Comparison of ENCODE assay signal across 12 cellular contexts in the genomic region with DNA sequence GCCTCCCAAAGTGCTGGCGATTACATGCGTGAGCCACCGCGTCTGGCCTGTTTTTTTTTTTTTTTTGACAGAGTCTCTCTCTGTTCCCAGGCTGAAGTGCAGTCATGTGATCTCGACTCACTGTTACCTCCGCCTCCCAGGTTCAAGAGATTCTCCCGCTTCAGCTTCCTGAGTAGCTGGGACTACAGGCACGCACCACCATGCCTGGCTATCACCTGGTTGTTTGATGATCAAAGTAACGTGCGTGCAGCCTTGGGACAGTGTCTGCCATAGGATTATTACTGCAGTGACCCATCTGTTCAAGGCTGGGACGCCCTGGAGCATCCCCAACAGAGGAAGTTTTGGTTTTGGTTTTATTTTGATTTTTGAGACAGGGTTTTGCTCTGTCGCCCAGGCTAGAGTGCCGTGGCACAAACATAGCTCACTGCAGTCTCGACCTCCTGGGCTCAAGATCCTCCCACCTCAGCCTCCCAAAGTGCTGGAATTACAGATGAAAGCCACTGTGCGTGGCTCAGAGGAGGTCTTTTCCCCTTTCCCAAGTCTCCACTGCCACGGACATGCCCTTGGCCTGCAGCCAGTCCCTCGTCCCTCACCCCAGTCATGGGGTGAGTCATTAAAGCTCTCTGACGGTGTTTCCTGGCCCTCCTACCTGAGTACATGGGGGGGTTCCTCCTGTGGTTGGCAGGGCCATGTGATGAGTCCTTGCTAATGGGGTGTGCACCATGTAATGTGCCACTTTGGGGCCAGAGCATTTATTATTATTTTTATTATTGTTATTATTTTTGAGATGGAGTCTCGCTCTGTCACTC.
A peak's percentile ranks its signal among the peaks of the same experiment; 100 is the strongest.
DNase-seq lines count a peak whose midpoint lies in the region; ATAC-seq and TF ChIP-seq lines count a peak whose summit lies in the region.
"Had no signal": no experiment of that assay in that cellular context is flagged by ENCODE, and none has a peak within 500 bp of the region (broad histone marks: within the 10 kb centered on the region; RNA-seq: fewer than 3 reads in every experiment).

No MANE protein-coding gene starts in this region.

- TF ChIP-seq EP300 in transverse colon (IDR thresholded peaks at IDR 0.05; ENCODE audit: low read depth) = no peak

- DNase-seq in Peyer's patch = peak in 1 of 3 donors; percentile 52
- DNase-seq in activated effector memory CD4-positive, alpha-beta T cell treated with Interleukin-2 at 50 U/mL for 16 hours = peak; percentile 35
- no peak for DNase-seq in spleen
- no peak for DNase-seq in effector CD8-positive, alpha-beta T cell (lab: John Stamatoyannopoulos, UW)
- no peak for DNase-seq in NCI-H2171 (lab: John Stamatoyannopoulos, UW)
- no peak for DNase-seq in transverse colon
- DNase-seq: amygdala, gastrocnemius medialis, NCI-H2081, tibial artery had no signal

- H3K4me1 ChIP-seq in Peyer's patch (peaks cover 0 to 3% (median 2%) of the 10 kb centered on the region in 4 donors), spleen (peaks cover 0 to 27% (median 10%) of the 10 kb centered on the region in 6 donors), transverse colon (no peaks in the 10 kb centered on the region)
- H3K4me1 ChIP-seq: gastrocnemius medialis had no signal

- in situ Hi-C loops in transverse colon (cut with MboI; ENCODE audit: low pct_ligation_motif_present in 1 of 4, low pct_unique_long_range_greater_than_20kb in 1 of 4, low sequenced_read_pairs in 3 of 4) = no loop called here

- peak overlapping the region; percentile 18 to 32 (median 20) for H3K4me3 ChIP-seq in Peyer's patch
- peak overlapping the region in 7 of 8 donors; percentile 4 to 63 (median 13) for H3K4me3 ChIP-seq in spleen
- peak overlapping the region in 1 of 4 donors; percentile 18 for H3K4me3 ChIP-seq in transverse colon
- H3K4me3 ChIP-seq: gastrocnemius medialis, tibial artery had no signal

- H3K27ac ChIP-seq in Peyer's patch (peak overlapping the region in 3 of 4 donors; percentile 32 to 57 (median 57)), spleen (peak overlapping the region in 6 of 8 donors; percentile 35 to 81 (median 70)), transverse colon (no peak overlapping the region)
- H3K27ac ChIP-seq: gastrocnemius medialis, tibial artery had no signal

- TF ChIP-seq POLR2A in Peyer's patch (IDR thresholded peaks at IDR 0.05) = no peak
- no peak for TF ChIP-seq POLR2A in spleen (IDR thresholded peaks at IDR 0.05)
- no peak for TF ChIP-seq POLR2A in transverse colon (IDR thresholded peaks at IDR 0.05)

- H3K36me3 ChIP-seq in Peyer's patch = no peaks in the 10 kb centered on the region
- H3K36me3 ChIP-seq in spleen = no peaks in the 10 kb centered on the region
- H3K36me3 ChIP-seq in transverse colon = no peaks in the 10 kb centered on the region
- H3K36me3 ChIP-seq: gastrocnemius medialis, tibial artery had no signal

- TF ChIP-seq CTCF in Peyer's patch (IDR thresholded peaks at IDR 0.05) = no peak
- TF ChIP-seq CTCF in spleen (IDR thresholded peaks at IDR 0.05 in 8 of 11, conservative IDR thresholded peaks at IDR 0.05 in 3 of 11) = no peak
- no peak for TF ChIP-seq CTCF in transverse colon (IDR thresholded peaks at IDR 0.05)

- ATAC-seq in GM21367 (IDR thresholded peaks at IDR 0.05; ENCODE audit: unreplicated experiment) = peak; percentile 31
- ATAC-seq in GM18868 (IDR thresholded peaks at IDR 0.05; ENCODE audit: unreplicated experiment) = no peak
- ATAC-seq: gastrocnemius medialis had no signal

- no peaks in the 10 kb centered on the region for H3K27me3 ChIP-seq in Peyer's patch
- H3K27me3 ChIP-seq in spleen (replicated peaks in 1 of 7) = no peaks in the 10 kb centered on the region
- H3K27me3 ChIP-seq in transverse colon = no peaks in the 10 kb centered on the region
- H3K27me3 ChIP-seq: gastrocnemius medialis had no signal

- intact Hi-C loops in spleen (cut with DNase I; ENCODE audit: low total_unique reads) (no loop called here), transverse colon (cut with DNase I; ENCODE audit: low total_unique reads) (no loop called here)

- peaks cover 0 to 4% (median 1%) of the 10 kb centered on the region in 4 donors for H3K9me3 ChIP-seq in Peyer's patch
- H3K9me3 ChIP-seq in spleen = peaks cover 0 to 7% (median 0%) of the 10 kb centered on the region in 8 donors
- no peaks in the 10 kb centered on the region for H3K9me3 ChIP-seq in transverse colon

- 46 to 55% (median 49%) methylated on average over 17 to 19 of the region's 19 CpGs for WGBS in spleen, 5 donors
- 61% methylated on average over 19 of the region's 19 CpGs; no CpG with 5 or more reads in 1 of the 2 donors for WGBS in transverse colon (ENCODE audit: low coverage in 1 of 2), 2 donors

Comparison
In these comparisons a context has a peak if more than half of its experiments do, and no peak if none do; other contexts are left out.
1. H3K27ac ChIP-seq: peak in Peyer's patch (3 of 4) and spleen (6 of 8); none in transverse colon (0 of 4).